Comparison of ENCODE assay signal across 12 cellular contexts in genomic region chr19:34837262-34837661, GRCh38.
A peak's percentile ranks its signal among the peaks of the same experiment; 100 is the strongest.
DNase-seq lines count a peak whose midpoint lies in the region; ATAC-seq and TF ChIP-seq lines count a peak whose summit lies in the region.
"Had no signal": no experiment of that assay in that cellular context is flagged by ENCODE, and none has a peak within 500 bp of the region (broad histone marks: within the 10 kb centered on the region; RNA-seq: fewer than 3 reads in every experiment).

No MANE protein-coding gene starts in this region.

- H3K9me3 ChIP-seq in SK-N-SH = no peaks in the 10 kb centered on the region
- H3K9me3 ChIP-seq: esophagus muscularis mucosa had no signal

- H3K36me3 ChIP-seq in SK-N-SH (replicated peaks in 1 of 2; ENCODE audit: control insufficient read depth in 1 of 2, insufficient read depth in 2 of 2, low read length in 1 of 2) = no peaks in the 10 kb centered on the region
- H3K36me3 ChIP-seq: esophagus muscularis mucosa had no signal

- no peaks in the 10 kb centered on the region for H4K20me1 ChIP-seq in SK-N-SH (ENCODE audit: insufficient read depth)

- POLR2A ChIA-PET in SK-N-SH (lab: Yijun Ruan, JAX) = interaction anchor here (1.1 to 1.7 kb wide), 3 partner anchors 90 to 126 kb away, joined by 3 read pairs; partner anchors contain the start of genes ZNF30 and ZNF792

- WGBS in SK-N-SH (ENCODE audit: low lambda C conversion rate) = 10% methylated on average over 1 of the region's 1 CpG

- no peak for TF ChIP-seq CTCF in LNCaP clone FGC (IDR thresholded peaks at IDR 0.05; ENCODE audit: control insufficient read depth, extremely low read depth, insufficient read depth)
- no peak for TF ChIP-seq CTCF in SK-N-SH (IDR thresholded peaks at IDR 0.05)

- intact Hi-C loops in posterior vena cava (cut with DNase I) = no loop called here

- no peak overlapping the region for H3K9ac ChIP-seq in SK-N-SH

- H3K4me3 ChIP-seq in LNCaP clone FGC (ENCODE audit: low read depth, low read length) (no peak overlapping the region), SK-N-SH (ENCODE audit: low read depth in 2 of 2, low read length in 1 of 2) (no peak overlapping the region)
- H3K4me3 ChIP-seq: esophagus muscularis mucosa had no signal

- H3K9me2 ChIP-seq in SK-N-SH = no peaks in the 10 kb centered on the region

- peak; percentile 40 for TF ChIP-seq RAD21 in SK-N-SH (IDR thresholded peaks at IDR 0.05; ENCODE audit: low read length)

- ATAC-seq in GM21576 (IDR thresholded peaks at IDR 0.05; ENCODE audit: unreplicated experiment) = no peak

- H3K27ac ChIP-seq in SK-N-SH (ENCODE audit: low read depth in 2 of 2, low read length in 1 of 2) = peak overlapping the region in 1 of 2 experiments; percentile 98; a peak in 2 of 4 replicates

- H3K4me2 ChIP-seq in SK-N-SH = no peak overlapping the region

- no peaks in the 10 kb centered on the region for H3K27me3 ChIP-seq in SK-N-SH (ENCODE audit: insufficient read depth)

- DNase-seq in LNCaP clone FGC (ENCODE audit: low read depth) = peak; percentile 71
- DNase-seq in SK-N-SH = peak; percentile 89
- peak; percentile 18 for DNase-seq in glomerular endothelial cell (ENCODE audit: extremely low read depth, low read depth, low spot score)
- DNase-seq in posterior vena cava (ENCODE audit: low spot score) = peak; percentile 53
- DNase-seq in T-helper 1 cell = no peak
- DNase-seq in stimulated activated naive CD4-positive, alpha-beta T cell (lab: John Stamatoyannopoulos, UW) = no peak
- no peak for DNase-seq in central memory CD4-positive, alpha-beta T cell
- DNase-seq: cerebellar nuclear complex, NCI-H1694 treated with DMSO at 0.1 percent for 48 hours, SHP77 treated with DMSO at 0.1 percent for 48 hours had no signal

- H3K79me2 ChIP-seq in SK-N-SH (ENCODE audit: insufficient read depth) = no peaks in the 10 kb centered on the region

- CTCF ChIA-PET in SK-N-SH (lab: Yijun Ruan, JAX) = interaction anchor here (0.6 to 1.9 kb wide), 13 partner anchors 11 to 298 kb away, joined by 3 to 12 read pairs (median 5); partner anchors contain the start of gene LGI4

- H2AFZ ChIP-seq in SK-N-SH (ENCODE audit: low read depth) = no peak overlapping the region

- H3K4me1 ChIP-seq in SK-N-SH (ENCODE audit: control insufficient read depth in 1 of 2, insufficient read depth in 2 of 2, low read depth in 1 of 2, low read length in 1 of 2) = peaks cover 0 to 35% of the 10 kb centered on the region in 2 experiments; a peak in 2 of 4 replicates

- H3F3A ChIP-seq in SK-N-SH (replicated peaks; ENCODE audit: insufficient read depth) = no peaks in the 10 kb centered on the region

- peak in 1 of 2 experiments; percentile 81; a peak in 2 of 4 replicates for TF ChIP-seq EP300 in SK-N-SH (IDR thresholded peaks at IDR 0.05; ENCODE audit: borderline replicate concordance in 1 of 2, low read depth in 1 of 2, low read length in 1 of 2)

TF ChIP-seq in SK-N-SH, 30 proteins besides CTCF, POLR2A, EP300 and RAD21 (continues in another document):
- TF ChIP-seq USF2 (IDR thresholded peaks at IDR 0.05; ENCODE audit: borderline replicate concordance, low read depth, low read length) (no peak), REST (IDR thresholded peaks at IDR 0.05; ENCODE audit: low read depth, low read length) (no peak), IRF3 (IDR thresholded peaks at IDR 0.05; ENCODE audit: low read depth, low read length) (no peak), RCOR1 (IDR thresholded peaks at IDR 0.05; ENCODE audit: low read length) (peak; percentile 87), SMC3 (IDR thresholded peaks at IDR 0.05; ENCODE audit: low read depth, low read length) (no peak; the same call in 1 of the 2 replicates), TCF12 (IDR thresholded peaks at IDR 0.05) (peak; percentile 44; the same call in 1 of the 2 replicates), TEAD4 (IDR thresholded peaks at IDR 0.05; ENCODE audit: borderline replicate concordance, insufficient read depth) (no peak), ELF1 (IDR thresholded peaks at IDR 0.05) (no peak), CHD2 (IDR thresholded peaks at IDR 0.05; ENCODE audit: low read length, partially characterized antibody) (peak; percentile 87), MAX (IDR thresholded peaks at IDR 0.05; ENCODE audit: low read depth) (no peak), SIN3A (IDR thresholded peaks at IDR 0.05; ENCODE audit: borderline replicate concordance, low read depth, low read length) (no peak), GATA2 (CRISPR knock-in tag; IDR thresholded peaks at IDR 0.05) (peak; percentile 92), JUND (IDR thresholded peaks at IDR 0.05) (no peak), PBX3 (IDR thresholded peaks at IDR 0.05) (no peak), TAF1 (IDR thresholded peaks at IDR 0.05; ENCODE audit: borderline replicate concordance, low read depth, low read length) (no peak), GABPA (IDR thresholded peaks at IDR 0.05; ENCODE audit: low read depth) (no peak), RFX5 (IDR thresholded peaks at IDR 0.05; ENCODE audit: low read length) (no peak), MXI1 (IDR thresholded peaks at IDR 0.05; ENCODE audit: low read depth, low read length) (no peak), YY1 (IDR thresholded peaks at IDR 0.05; ENCODE audit: low read depth) (no peak), USF1 (IDR thresholded peaks at IDR 0.05; ENCODE audit: borderline replicate concordance, low read depth) (no peak), FOSL2 (IDR thresholded peaks at IDR 0.05; ENCODE audit: borderline replicate concordance, low read depth) (no peak), POLR2AphosphoS5 (IDR thresholded peaks at IDR 0.05; ENCODE audit: low read depth, low read length) (no peak), EZH2phosphoT487 (IDR thresholded peaks at IDR 0.05; ENCODE audit: borderline replicate concordance, low read depth) (no peak)

Comparison
In these comparisons a context has a peak if more than half of its experiments do, and no peak if none do; other contexts are left out.
1. DNase-seq: peak in LNCaP clone FGC (single experiment), SK-N-SH (single experiment), glomerular endothelial cell (single experiment) and posterior vena cava (single experiment); none in T-helper 1 cell (0 of 5), stimulated activated naive CD4-positive, alpha-beta T cell (0 of 6) and central memory CD4-positive, alpha-beta T cell (single experiment).